ENCODE assay signal across 8 cellular contexts in the genomic region with DNA sequence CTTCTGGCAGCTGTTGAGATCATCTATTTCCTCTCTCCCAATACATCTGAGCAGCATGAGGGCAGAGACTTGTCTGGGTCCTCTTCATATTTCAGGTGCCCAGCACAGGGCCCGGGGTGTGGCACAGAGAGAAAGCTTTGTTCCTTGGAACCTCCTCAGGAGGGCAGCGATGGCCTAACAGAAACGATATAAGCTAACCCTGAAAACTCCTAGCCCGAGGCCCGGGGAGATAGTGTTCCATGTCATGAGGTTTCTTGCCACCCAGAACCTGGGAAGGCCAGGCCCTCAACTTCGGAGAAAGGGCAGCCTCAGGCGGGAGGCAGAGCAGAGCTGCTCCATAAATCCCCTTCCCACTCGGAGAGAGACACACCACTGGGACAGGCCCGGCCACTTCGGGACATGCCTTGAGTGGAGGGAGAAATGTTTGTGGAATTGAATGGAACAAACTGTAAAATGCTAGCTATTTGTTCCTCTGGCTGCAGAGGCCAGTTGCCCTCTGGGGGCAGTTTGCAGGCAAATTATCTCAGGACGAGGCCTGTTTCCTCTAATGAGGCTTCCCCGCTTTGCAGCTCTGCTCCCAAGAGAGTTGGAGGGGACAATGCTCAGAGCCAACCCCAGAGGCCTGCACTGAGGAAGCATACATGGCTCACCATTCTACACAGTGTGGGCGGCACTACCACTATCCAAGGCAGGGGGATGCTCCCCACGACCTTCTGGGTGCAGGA. TPM values are rescaled to one million over a fixed set of nuclear protein-coding genes. Genes with fewer than 3 reads are reported as not detected.
DNase-seq lines count a peak whose midpoint lies in the region; ATAC-seq and TF ChIP-seq lines count a peak whose summit lies in the region.

No MANE protein-coding gene starts in this region.

- peak overlapping the region; percentile 48 to 81 (median 80) for H3K4me3 Mint-ChIP-seq in CD4-positive, CD25-positive, alpha-beta regulatory T cell

- no peak for ATAC-seq in CD4-positive, CD25-positive, alpha-beta regulatory T cell (ENCODE audit: low read depth in 2 of 2)
- ATAC-seq in GM19351 (IDR thresholded peaks at IDR 0.05; ENCODE audit: unreplicated experiment), result no peak

- H2AFZ ChIP-seq in mesenchymal stem cell (ENCODE audit: low read depth, low read length), result no peak overlapping the region

- no peaks in the 10 kb centered on the region for H3K36me3 Mint-ChIP-seq in CD4-positive, CD25-positive, alpha-beta regulatory T cell

- peak overlapping the region; percentile 89 for H4K8ac ChIP-seq in mesenchymal stem cell (ENCODE audit: low read length)

- peak overlapping the region; percentile 89 to 98 (median 92) for H3K27ac Mint-ChIP-seq in CD4-positive, CD25-positive, alpha-beta regulatory T cell

- H3K4me1 Mint-ChIP-seq in CD4-positive, CD25-positive, alpha-beta regulatory T cell, result peaks cover 8 to 90% (median 69%) of the 10 kb centered on the region in 4 donors

- peak overlapping the region; percentile 74 for H3K9ac ChIP-seq in mesenchymal stem cell (ENCODE audit: low read length)

- H3K4ac ChIP-seq in mesenchymal stem cell (ENCODE audit: low read depth in 1 of 2, low read length in 2 of 2), result peak overlapping the region; percentile 95

- peaks cover 53% of the 10 kb centered on the region for H3K4me1 ChIP-seq in CD4-positive, CD25-positive, alpha-beta regulatory T cell (ENCODE audit: control insufficient read depth, insufficient read depth, low read length, poor library complexity, severe bottlenecking)
- peaks cover 76% of the 10 kb centered on the region for H3K4me1 ChIP-seq in mesenchymal stem cell (ENCODE audit: control insufficient read depth, insufficient read depth, low read depth, low read length)

- H3K27ac ChIP-seq in CD4-positive, CD25-positive, alpha-beta regulatory T cell (ENCODE audit: insufficient read depth, low read length, poor library complexity, severe bottlenecking), result peak overlapping the region; percentile 58
- H3K27ac ChIP-seq in HL-60 (replicated peaks) (peak overlapping the region; percentile 96), angular gyrus (ENCODE audit: low read depth, low read length) (peak overlapping the region; percentile 71), mesenchymal stem cell (ENCODE audit: low read length, poor library complexity, severe bottlenecking) (peak overlapping the region; percentile 53)

- no peak for TF ChIP-seq CTCF in HL-60 (IDR thresholded peaks at IDR 0.05; ENCODE audit: insufficient read depth, low read length)

- no peaks in the 10 kb centered on the region for H3K27me3 ChIP-seq in CD4-positive, CD25-positive, alpha-beta regulatory T cell (ENCODE audit: control insufficient read depth, insufficient read depth, low read length)
- H3K27me3 ChIP-seq in HL-60 (ENCODE audit: insufficient read depth, poor library complexity, severe bottlenecking) (no peaks in the 10 kb centered on the region), mesenchymal stem cell (ENCODE audit: control insufficient read depth in 1 of 2, insufficient read depth in 1 of 2, low read length in 2 of 2) (no peaks in the 10 kb centered on the region)

- peak overlapping the region; percentile 0 for H3K4me2 ChIP-seq in mesenchymal stem cell (ENCODE audit: low read length, poor library complexity, severe bottlenecking)

- peak overlapping the region; percentile 86 for H4K91ac ChIP-seq in mesenchymal stem cell (ENCODE audit: low read length)

- H3K9me3 ChIP-seq in CD4-positive, CD25-positive, alpha-beta regulatory T cell (ENCODE audit: control insufficient read depth in 2 of 2, low read length in 2 of 2), result no peaks in the 10 kb centered on the region
- no peaks in the 10 kb centered on the region for H3K9me3 ChIP-seq in mesenchymal stem cell (ENCODE audit: control insufficient read depth, low read length)

- peak overlapping the region in 1 of 2 experiments; percentile 76 for H3K14ac ChIP-seq in mesenchymal stem cell (ENCODE audit: low read length in 2 of 2)

- peak overlapping the region; percentile 75 for H2BK120ac ChIP-seq in mesenchymal stem cell (ENCODE audit: low read depth, low read length)

- WGBS in mesenchymal stem cell, result 12% methylated on average over 13 of the region's 14 CpGs

- H2BK12ac ChIP-seq in mesenchymal stem cell (ENCODE audit: low read length in 2 of 2), result peak overlapping the region; percentile 86 to 97

- no peak overlapping the region for H3K23ac ChIP-seq in mesenchymal stem cell (ENCODE audit: low read length in 2 of 2)

- H3K4me3 ChIP-seq in CD4-positive, CD25-positive, alpha-beta regulatory T cell (ENCODE audit: low read depth, low read length), result no peak overlapping the region
- H3K4me3 ChIP-seq in HL-60 (replicated peaks; ENCODE audit: insufficient read depth, low read length) (no peak overlapping the region), mesenchymal stem cell (ENCODE audit: insufficient read depth in 1 of 2, low read depth in 1 of 2, low read length in 2 of 2) (peak overlapping the region in 1 of 2 experiments; percentile 27)

- H2BK5ac ChIP-seq in mesenchymal stem cell (ENCODE audit: low read depth, low read length, poor library complexity, severe bottlenecking), result no peak overlapping the region

- peak overlapping the region; percentile 80 for H2AK5ac ChIP-seq in mesenchymal stem cell (ENCODE audit: low read length, severe bottlenecking)

- no peaks in the 10 kb centered on the region for H3K27me3 Mint-ChIP-seq in CD4-positive, CD25-positive, alpha-beta regulatory T cell

- H3K36me3 ChIP-seq in CD4-positive, CD25-positive, alpha-beta regulatory T cell (ENCODE audit: control insufficient read depth, insufficient read depth, low read length), result no peaks in the 10 kb centered on the region
- peaks cover 0 to 5% of the 10 kb centered on the region in 2 experiments for H3K36me3 ChIP-seq in mesenchymal stem cell (ENCODE audit: control insufficient read depth in 1 of 2, insufficient read depth in 2 of 2, low read depth in 1 of 2, low read length in 2 of 2)

- peak overlapping the region; percentile 84 to 99 for H3K18ac ChIP-seq in mesenchymal stem cell (ENCODE audit: low read depth in 1 of 2, low read length in 2 of 2)

- no peaks in the 10 kb centered on the region for H3K9me3 Mint-ChIP-seq in CD4-positive, CD25-positive, alpha-beta regulatory T cell

- peaks cover 26% of the 10 kb centered on the region for H3K79me1 ChIP-seq in mesenchymal stem cell (replicated peaks; ENCODE audit: low read length, poor library complexity, severe bottlenecking)

- no peak for DNase-seq in CD4-positive, CD25-positive, alpha-beta regulatory T cell
- DNase-seq in HL-60 (ENCODE audit: low read depth in 1 of 2, low spot score in 1 of 2) (peak in 1 of 2 experiments; percentile 89), mesenchymal stem cell (peak; percentile 71), NCI-H1048 (lab: John Stamatoyannopoulos, UW) (no peak), GOT3 (lab: John Stamatoyannopoulos, UW) (no peak), kidney tubule cell (ENCODE audit: low spot score) (no peak)

- H2BK15ac ChIP-seq in mesenchymal stem cell (ENCODE audit: low read depth, poor library complexity, severe bottlenecking), result peak overlapping the region; percentile 87

RNA-seq across cellular contexts. Expression of a gene that starts 11.6 kb away (rescaled TPM):
- 36.1 TPM for total RNA-seq in CD4-positive, CD25-positive, alpha-beta regulatory T cell
- 1 to 10 TPM; 5.1 to 8.0 (median 5.8) TPM for polyA plus RNA-seq in CD4-positive, CD25-positive, alpha-beta regulatory T cell
- 65.2 TPM for polyA plus RNA-seq in mesenchymal stem cell (2013, experiment 1 of 2)
- 64.4 TPM for polyA plus RNA-seq in mesenchymal stem cell (2013, experiment 2 of 2)

RNA-seq across cellular contexts. Expression of a gene that starts 59.5 kb away (rescaled TPM):
- total RNA-seq in CD4-positive, CD25-positive, alpha-beta regulatory T cell, result 3,495 TPM
- polyA plus RNA-seq in CD4-positive, CD25-positive, alpha-beta regulatory T cell, result 1,000 to 10,000 TPM; 3,908 to 6,708 (median 5,568) TPM
- 4,029 TPM for polyA plus RNA-seq in mesenchymal stem cell (2013, experiment 1 of 2)
- polyA plus RNA-seq in mesenchymal stem cell (2013, experiment 2 of 2), result 4,151 TPM
